1 cellular context compared by ENCODE assay signal in the genomic region with DNA sequence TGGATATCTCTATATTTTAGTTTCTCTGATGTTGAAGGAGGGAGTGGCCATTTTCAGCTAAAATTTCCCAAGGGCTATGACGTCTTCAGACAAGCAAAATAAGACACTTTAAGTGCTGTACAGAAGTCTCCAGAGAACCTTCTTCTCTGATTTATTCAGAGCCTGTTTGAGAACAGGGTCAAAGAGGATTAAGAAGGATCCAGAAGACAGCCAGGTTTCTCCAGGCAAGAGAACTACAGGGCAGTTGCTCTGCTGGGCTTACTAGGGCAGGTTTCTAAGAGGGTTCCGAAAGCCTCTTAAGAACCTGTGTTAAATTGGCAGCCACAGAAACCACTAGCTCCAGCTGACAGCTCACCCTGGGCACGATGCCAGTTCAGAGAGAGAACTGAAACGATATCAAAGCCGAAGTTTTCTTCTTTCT.
TF ChIP-seq lines count a peak whose summit lies in the region.

No MANE protein-coding gene starts in this region.

TF ChIP-seq in IMR-90, 13 proteins besides CTCF, POLR2A, EP300 and RAD21:
- no peak for TF ChIP-seq MXI1 (IDR thresholded peaks at IDR 0.05; ENCODE audit: borderline replicate concordance, low read depth, low read length)
- no peak for TF ChIP-seq MAZ (IDR thresholded peaks at IDR 0.05; ENCODE audit: borderline replicate concordance, low read depth, low read length)
- TF ChIP-seq CHD1 (IDR thresholded peaks at IDR 0.05; ENCODE audit: low read depth, low read length), result no peak
- no peak for TF ChIP-seq SMC3 (IDR thresholded peaks at IDR 0.05; ENCODE audit: low read depth, low read length)
- TF ChIP-seq, protein P1, sequence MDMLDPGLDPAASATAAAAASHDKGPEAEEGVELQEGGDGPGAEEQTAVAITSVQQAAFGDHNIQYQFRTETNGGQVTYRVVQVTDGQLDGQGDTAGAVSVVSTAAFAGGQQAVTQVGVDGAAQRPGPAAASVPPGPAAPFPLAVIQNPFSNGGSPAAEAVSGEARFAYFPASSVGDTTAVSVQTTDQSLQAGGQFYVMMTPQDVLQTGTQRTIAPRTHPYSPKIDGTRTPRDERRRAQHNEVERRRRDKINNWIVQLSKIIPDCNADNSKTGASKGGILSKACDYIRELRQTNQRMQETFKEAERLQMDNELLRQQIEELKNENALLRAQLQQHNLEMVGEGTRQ (IDR thresholded peaks at IDR 0.05; ENCODE audit: low read depth, low read length), result no peak
- no peak for TF ChIP-seq FOS (IDR thresholded peaks at IDR 0.05; ENCODE audit: low read depth, low read length)
- TF ChIP-seq CEBPB (IDR thresholded peaks at IDR 0.05; ENCODE audit: low read depth, low read length), result no peak
- no peak for TF ChIP-seq RFX5 (IDR thresholded peaks at IDR 0.05; ENCODE audit: low read depth, low read length)
- no peak for TF ChIP-seq RCOR1 (IDR thresholded peaks at IDR 0.05; ENCODE audit: insufficient replicate concordance, low read length)
- TF ChIP-seq, protein P2, sequence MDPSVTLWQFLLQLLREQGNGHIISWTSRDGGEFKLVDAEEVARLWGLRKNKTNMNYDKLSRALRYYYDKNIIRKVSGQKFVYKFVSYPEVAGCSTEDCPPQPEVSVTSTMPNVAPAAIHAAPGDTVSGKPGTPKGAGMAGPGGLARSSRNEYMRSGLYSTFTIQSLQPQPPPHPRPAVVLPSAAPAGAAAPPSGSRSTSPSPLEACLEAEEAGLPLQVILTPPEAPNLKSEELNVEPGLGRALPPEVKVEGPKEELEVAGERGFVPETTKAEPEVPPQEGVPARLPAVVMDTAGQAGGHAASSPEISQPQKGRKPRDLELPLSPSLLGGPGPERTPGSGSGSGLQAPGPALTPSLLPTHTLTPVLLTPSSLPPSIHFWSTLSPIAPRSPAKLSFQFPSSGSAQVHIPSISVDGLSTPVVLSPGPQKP (IDR thresholded peaks at IDR 0.05; ENCODE audit: borderline replicate concordance, low read depth, low read length), result no peak
- no peak for TF ChIP-seq BHLHE40 (IDR thresholded peaks at IDR 0.05; ENCODE audit: low read depth, low read length)
